ENCODE assay signal across 1 cellular context in the genomic region with DNA sequence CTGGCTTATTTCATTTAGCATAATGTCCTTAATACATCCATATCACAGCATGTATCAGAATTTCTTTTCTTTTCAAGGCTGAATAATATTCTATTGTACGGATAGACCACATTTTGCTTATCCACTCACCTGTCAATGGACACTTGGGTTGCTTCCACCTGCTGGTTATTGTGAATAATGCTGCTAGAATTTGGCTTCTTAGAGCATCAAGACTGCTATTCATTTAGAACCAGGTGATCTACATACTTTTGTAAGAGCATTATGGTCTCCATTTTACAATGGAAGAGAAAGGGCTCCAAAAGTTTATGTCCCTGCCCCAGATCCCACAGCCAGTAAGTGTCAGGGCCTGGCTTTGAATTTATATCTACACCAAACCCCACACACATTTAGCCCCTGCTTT.
TF ChIP-seq lines count a peak whose summit lies in the region.

No MANE protein-coding gene starts in this region.

TF ChIP-seq in K562, 482 proteins besides CTCF, POLR2A, EP300 and RAD21 (continued from another document):
- TF ChIP-seq, protein P1, sequence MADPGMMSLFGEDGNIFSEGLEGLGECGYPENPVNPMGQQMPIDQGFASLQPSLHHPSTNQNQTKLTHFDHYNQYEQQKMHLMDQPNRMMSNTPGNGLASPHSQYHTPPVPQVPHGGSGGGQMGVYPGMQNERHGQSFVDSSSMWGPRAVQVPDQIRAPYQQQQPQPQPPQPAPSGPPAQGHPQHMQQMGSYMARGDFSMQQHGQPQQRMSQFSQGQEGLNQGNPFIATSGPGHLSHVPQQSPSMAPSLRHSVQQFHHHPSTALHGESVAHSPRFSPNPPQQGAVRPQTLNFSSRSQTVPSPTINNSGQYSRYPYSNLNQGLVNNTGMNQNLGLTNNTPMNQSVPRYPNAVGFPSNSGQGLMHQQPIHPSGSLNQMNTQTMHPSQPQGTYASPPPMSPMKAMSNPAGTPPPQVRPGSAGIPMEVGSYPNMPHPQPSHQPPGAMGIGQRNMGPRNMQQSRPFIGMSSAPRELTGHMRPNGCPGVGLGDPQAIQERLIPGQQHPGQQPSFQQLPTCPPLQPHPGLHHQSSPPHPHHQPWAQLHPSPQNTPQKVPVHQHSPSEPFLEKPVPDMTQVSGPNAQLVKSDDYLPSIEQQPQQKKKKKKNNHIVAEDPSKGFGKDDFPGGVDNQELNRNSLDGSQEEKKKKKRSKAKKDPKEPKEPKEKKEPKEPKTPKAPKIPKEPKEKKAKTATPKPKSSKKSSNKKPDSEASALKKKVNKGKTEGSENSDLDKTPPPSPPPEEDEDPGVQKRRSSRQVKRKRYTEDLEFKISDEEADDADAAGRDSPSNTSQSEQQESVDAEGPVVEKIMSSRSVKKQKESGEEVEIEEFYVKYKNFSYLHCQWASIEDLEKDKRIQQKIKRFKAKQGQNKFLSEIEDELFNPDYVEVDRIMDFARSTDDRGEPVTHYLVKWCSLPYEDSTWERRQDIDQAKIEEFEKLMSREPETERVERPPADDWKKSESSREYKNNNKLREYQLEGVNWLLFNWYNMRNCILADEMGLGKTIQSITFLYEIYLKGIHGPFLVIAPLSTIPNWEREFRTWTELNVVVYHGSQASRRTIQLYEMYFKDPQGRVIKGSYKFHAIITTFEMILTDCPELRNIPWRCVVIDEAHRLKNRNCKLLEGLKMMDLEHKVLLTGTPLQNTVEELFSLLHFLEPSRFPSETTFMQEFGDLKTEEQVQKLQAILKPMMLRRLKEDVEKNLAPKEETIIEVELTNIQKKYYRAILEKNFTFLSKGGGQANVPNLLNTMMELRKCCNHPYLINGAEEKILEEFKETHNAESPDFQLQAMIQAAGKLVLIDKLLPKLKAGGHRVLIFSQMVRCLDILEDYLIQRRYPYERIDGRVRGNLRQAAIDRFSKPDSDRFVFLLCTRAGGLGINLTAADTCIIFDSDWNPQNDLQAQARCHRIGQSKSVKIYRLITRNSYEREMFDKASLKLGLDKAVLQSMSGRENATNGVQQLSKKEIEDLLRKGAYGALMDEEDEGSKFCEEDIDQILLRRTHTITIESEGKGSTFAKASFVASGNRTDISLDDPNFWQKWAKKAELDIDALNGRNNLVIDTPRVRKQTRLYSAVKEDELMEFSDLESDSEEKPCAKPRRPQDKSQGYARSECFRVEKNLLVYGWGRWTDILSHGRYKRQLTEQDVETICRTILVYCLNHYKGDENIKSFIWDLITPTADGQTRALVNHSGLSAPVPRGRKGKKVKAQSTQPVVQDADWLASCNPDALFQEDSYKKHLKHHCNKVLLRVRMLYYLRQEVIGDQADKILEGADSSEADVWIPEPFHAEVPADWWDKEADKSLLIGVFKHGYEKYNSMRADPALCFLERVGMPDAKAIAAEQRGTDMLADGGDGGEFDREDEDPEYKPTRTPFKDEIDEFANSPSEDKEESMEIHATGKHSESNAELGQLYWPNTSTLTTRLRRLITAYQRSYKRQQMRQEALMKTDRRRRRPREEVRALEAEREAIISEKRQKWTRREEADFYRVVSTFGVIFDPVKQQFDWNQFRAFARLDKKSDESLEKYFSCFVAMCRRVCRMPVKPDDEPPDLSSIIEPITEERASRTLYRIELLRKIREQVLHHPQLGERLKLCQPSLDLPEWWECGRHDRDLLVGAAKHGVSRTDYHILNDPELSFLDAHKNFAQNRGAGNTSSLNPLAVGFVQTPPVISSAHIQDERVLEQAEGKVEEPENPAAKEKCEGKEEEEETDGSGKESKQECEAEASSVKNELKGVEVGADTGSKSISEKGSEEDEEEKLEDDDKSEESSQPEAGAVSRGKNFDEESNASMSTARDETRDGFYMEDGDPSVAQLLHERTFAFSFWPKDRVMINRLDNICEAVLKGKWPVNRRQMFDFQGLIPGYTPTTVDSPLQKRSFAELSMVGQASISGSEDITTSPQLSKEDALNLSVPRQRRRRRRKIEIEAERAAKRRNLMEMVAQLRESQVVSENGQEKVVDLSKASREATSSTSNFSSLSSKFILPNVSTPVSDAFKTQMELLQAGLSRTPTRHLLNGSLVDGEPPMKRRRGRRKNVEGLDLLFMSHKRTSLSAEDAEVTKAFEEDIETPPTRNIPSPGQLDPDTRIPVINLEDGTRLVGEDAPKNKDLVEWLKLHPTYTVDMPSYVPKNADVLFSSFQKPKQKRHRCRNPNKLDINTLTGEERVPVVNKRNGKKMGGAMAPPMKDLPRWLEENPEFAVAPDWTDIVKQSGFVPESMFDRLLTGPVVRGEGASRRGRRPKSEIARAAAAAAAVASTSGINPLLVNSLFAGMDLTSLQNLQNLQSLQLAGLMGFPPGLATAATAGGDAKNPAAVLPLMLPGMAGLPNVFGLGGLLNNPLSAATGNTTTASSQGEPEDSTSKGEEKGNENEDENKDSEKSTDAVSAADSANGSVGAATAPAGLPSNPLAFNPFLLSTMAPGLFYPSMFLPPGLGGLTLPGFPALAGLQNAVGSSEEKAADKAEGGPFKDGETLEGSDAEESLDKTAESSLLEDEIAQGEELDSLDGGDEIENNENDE (IDR thresholded peaks at IDR 0.05; ENCODE audit: low read depth, low read length), result no peak
- TF ChIP-seq ZNF12 (CRISPR knock-in tag; IDR thresholded peaks at IDR 0.05) (no peak), CBX3 (IDR thresholded peaks at IDR 0.05; ENCODE audit: borderline replicate concordance in 1 of 2, low read length in 2 of 2) (peak in 1 of 2 experiments; percentile 92; a peak in 2 of 3 replicates), PCBP1 (IDR thresholded peaks at IDR 0.05; ENCODE audit: low read depth, low read length, poor library complexity, severe bottlenecking) (no peak), CHD1 (IDR thresholded peaks at IDR 0.05; ENCODE audit: low read length) (no peak), NFYB (IDR thresholded peaks at IDR 0.05; ENCODE audit: extremely low read depth, insufficient read length) (no peak), KAT8 (IDR thresholded peaks at IDR 0.05; ENCODE audit: low read depth) (no peak), ZNF717 (CRISPR knock-in tag; IDR thresholded peaks at IDR 0.05) (no peak), ZFP30 (CRISPR knock-in tag; IDR thresholded peaks at IDR 0.05; ENCODE audit: borderline replicate concordance) (no peak), MAFG (tag; conservative IDR thresholded peaks at IDR 0.05) (no peak), HDAC1 (IDR thresholded peaks at IDR 0.05) (peak in 1 of 2 experiments; percentile 81; a peak in 1 of 4 replicates), U2AF1 (optimal IDR thresholded peaks at IDR 0.05; ENCODE audit: low read depth, low read length) (no peak), ZBTB17 (CRISPR knock-in tag; IDR thresholded peaks at IDR 0.05) (no peak), FOXM1 (IDR thresholded peaks at IDR 0.05; ENCODE audit: low read depth) (no peak), FOXM1 (CRISPR knock-in tag; IDR thresholded peaks at IDR 0.05; ENCODE audit: low read depth) (no peak), XRCC3 (IDR thresholded peaks at IDR 0.05) (0 out of 2 replicates have a peak, but pooled peaks have one; percentile 53), POU5F1 (IDR thresholded peaks at IDR 0.05; ENCODE audit: borderline replicate concordance, low read depth, low read length, partially characterized antibody) (no peak)
- TF ChIP-seq, protein P2, sequence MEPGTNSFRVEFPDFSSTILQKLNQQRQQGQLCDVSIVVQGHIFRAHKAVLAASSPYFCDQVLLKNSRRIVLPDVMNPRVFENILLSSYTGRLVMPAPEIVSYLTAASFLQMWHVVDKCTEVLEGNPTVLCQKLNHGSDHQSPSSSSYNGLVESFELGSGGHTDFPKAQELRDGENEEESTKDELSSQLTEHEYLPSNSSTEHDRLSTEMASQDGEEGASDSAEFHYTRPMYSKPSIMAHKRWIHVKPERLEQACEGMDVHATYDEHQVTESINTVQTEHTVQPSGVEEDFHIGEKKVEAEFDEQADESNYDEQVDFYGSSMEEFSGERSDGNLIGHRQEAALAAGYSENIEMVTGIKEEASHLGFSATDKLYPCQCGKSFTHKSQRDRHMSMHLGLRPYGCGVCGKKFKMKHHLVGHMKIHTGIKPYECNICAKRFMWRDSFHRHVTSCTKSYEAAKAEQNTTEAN (CRISPR knock-in tag; IDR thresholded peaks at IDR 0.05), result no peak
- TF ChIP-seq, protein P3, sequence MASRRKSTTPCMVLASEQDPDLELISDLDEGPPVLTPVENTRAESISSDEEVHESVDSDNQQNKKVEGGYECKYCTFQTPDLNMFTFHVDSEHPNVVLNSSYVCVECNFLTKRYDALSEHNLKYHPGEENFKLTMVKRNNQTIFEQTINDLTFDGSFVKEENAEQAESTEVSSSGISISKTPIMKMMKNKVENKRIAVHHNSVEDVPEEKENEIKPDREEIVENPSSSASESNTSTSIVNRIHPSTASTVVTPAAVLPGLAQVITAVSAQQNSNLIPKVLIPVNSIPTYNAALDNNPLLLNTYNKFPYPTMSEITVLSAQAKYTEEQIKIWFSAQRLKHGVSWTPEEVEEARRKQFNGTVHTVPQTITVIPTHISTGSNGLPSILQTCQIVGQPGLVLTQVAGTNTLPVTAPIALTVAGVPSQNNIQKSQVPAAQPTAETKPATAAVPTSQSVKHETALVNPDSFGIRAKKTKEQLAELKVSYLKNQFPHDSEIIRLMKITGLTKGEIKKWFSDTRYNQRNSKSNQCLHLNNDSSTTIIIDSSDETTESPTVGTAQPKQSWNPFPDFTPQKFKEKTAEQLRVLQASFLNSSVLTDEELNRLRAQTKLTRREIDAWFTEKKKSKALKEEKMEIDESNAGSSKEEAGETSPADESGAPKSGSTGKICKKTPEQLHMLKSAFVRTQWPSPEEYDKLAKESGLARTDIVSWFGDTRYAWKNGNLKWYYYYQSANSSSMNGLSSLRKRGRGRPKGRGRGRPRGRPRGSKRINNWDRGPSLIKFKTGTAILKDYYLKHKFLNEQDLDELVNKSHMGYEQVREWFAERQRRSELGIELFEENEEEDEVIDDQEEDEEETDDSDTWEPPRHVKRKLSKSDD (conservative IDR thresholded peaks at IDR 0.05; ENCODE audit: low read length), result no peak
